ENCODE assay signal across 8 cellular contexts in the genomic region with DNA sequence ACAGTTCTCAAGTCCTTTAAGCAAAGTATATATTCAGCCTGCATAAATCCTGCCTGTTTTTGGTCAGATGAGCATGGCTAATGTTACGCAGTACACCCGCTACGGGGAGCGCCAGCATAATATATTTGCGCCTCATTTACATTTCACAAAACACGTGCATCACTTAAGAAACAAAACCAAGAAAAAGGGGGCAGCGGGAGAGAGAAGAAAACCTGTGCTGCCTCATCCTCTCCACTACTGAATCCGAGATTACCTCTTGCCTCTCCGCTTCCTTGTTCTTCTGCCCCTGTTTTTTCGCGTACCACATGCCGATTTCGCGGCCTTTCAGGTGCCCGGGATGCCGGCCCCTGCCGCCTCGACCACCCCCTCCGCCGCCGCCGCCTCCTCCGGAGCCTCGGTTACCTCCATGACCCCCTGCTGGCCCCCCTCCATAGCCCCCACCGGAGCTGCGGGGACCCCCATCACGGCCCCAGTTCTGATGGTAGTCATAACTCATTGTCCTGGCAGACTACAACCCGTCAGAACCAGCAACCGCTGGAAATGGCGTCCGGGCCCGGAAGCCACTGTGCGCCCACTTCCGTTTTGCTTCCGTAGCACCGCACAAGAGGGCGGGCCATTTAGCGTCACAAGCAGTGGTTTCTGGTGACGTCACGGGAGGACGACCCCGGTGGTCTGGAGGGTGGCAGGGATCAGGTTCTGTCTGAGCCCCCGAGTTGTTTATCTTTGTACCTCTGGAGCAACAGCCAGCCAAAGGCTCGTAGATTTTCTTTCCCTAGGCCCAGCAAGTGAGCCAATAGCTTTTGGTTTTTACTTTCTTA. TPM values are rescaled to one million over a fixed set of nuclear protein-coding genes. Genes with fewer than 3 reads are reported as not detected.
DNase-seq lines count a peak whose midpoint lies in the region; ATAC-seq, FAIRE-seq and TF ChIP-seq lines count a peak whose summit lies in the region.

A gene with protein sequence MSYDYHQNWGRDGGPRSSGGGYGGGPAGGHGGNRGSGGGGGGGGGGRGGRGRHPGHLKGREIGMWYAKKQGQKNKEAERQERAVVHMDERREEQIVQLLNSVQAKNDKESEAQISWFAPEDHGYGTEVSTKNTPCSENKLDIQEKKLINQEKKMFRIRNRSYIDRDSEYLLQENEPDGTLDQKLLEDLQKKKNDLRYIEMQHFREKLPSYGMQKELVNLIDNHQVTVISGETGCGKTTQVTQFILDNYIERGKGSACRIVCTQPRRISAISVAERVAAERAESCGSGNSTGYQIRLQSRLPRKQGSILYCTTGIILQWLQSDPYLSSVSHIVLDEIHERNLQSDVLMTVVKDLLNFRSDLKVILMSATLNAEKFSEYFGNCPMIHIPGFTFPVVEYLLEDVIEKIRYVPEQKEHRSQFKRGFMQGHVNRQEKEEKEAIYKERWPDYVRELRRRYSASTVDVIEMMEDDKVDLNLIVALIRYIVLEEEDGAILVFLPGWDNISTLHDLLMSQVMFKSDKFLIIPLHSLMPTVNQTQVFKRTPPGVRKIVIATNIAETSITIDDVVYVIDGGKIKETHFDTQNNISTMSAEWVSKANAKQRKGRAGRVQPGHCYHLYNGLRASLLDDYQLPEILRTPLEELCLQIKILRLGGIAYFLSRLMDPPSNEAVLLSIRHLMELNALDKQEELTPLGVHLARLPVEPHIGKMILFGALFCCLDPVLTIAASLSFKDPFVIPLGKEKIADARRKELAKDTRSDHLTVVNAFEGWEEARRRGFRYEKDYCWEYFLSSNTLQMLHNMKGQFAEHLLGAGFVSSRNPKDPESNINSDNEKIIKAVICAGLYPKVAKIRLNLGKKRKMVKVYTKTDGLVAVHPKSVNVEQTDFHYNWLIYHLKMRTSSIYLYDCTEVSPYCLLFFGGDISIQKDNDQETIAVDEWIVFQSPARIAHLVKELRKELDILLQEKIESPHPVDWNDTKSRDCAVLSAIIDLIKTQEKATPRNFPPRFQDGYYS (minus strand): TSS at position 567 of the 818 bp plus-strand sequence. CDS start 71 bp downstream, at position 496.

- H3K4me3 Mint-ChIP-seq in immature natural killer cell, result peak within 1 kb of the TSS; percentile 41 to 98 (median 97)

- TF ChIP-seq CTCF in AG04449 (IDR thresholded peaks at IDR 0.05; ENCODE audit: insufficient read depth, low read length, missing control alignments) (no peak), WI38 (IDR thresholded peaks at IDR 0.05; ENCODE audit: low read depth, low read length) (no peak), bronchial epithelial cell (IDR thresholded peaks at IDR 0.05; ENCODE audit: insufficient read depth, low read length, severe bottlenecking) (peak; percentile 3)

- POLR2A ChIA-PET in AG04449 (lab: Yijun Ruan, JAX), result no interaction called here

- H3K27me3 Mint-ChIP-seq in immature natural killer cell (ENCODE audit: low read depth in 3 of 3), result peaks cover 9 to 22% (median 16%) of the 10 kb centered on the region in 3 donors

- no peak for FAIRE-seq in bronchial epithelial cell (lab: Jason Lieb, UNC)

- H3K27ac Mint-ChIP-seq in immature natural killer cell, result peak within 1 kb of the TSS in 5 of 6 donors; percentile 99 to 100 (median 99)

- H3K4me1 Mint-ChIP-seq in immature natural killer cell, result peaks cover 20 to 33% of the 10 kb centered on the region in 2 donors

- CTCF ChIA-PET in AG04449 (lab: Yijun Ruan, JAX), result interaction anchor here (0.9 to 1.4 kb wide), 4 partner anchors 9 to 71 kb away, joined by 3 to 8 read pairs (median 4); no protein-coding TSS in a partner anchor

- H3K36me3 Mint-ChIP-seq in immature natural killer cell, result no peaks in the 10 kb centered on the region

- no peaks in the 10 kb centered on the region for H3K27me3 ChIP-seq in bronchial epithelial cell (ENCODE audit: control insufficient read depth, insufficient read depth, low read length)

- H3K4me3 ChIP-seq in AG04449 (ENCODE audit: low read depth, low read length), result peak within 1 kb of the TSS; percentile 80
- peak within 1 kb of the TSS; percentile 92 for H3K4me3 ChIP-seq in WI38 (ENCODE audit: low read depth, low read length)
- peak within 1 kb of the TSS; percentile 74 for H3K4me3 ChIP-seq in bronchial epithelial cell (ENCODE audit: low read depth, low read length)

- ATAC-seq in GM18907 (IDR thresholded peaks at IDR 0.05; ENCODE audit: unreplicated experiment) (peak; percentile 96), HG03159 (IDR thresholded peaks at IDR 0.05; ENCODE audit: unreplicated experiment) (peak; percentile 95)

- no peaks in the 10 kb centered on the region for H3K36me3 ChIP-seq in bronchial epithelial cell (ENCODE audit: control insufficient read depth, insufficient read depth, low read length)

- DNase-seq in AG04449 (ENCODE audit: low read depth, low spot score), result peak; percentile 51
- peak; percentile 93 for DNase-seq in NCI-H2227 (lab: John Stamatoyannopoulos, UW; ENCODE audit: unreplicated experiment)
- DNase-seq in bronchial epithelial cell (ENCODE audit: low read depth), result peak; percentile 74
- peak; percentile 90 to 93 (median 93) for DNase-seq in immature natural killer cell
- peak; percentile 79 for DNase-seq in smooth muscle cell of the brain vasculature (ENCODE audit: low read depth, low spot score)

- no peaks in the 10 kb centered on the region for H3K9me3 Mint-ChIP-seq in immature natural killer cell

RNA-seq across cellular contexts. Expression of the gene that starts here (rescaled TPM):
- 27.6 and 33.5 TPM in 2 replicates for total RNA-seq in bronchial epithelial cell
- polyA plus RNA-seq in immature natural killer cell, result 10 to 100 TPM in 2 of 3 donors, 1 to 10 TPM in 1; 9.0 to 19.1 (median 15.9) TPM

Comparison
In these comparisons a context has a peak if more than half of its experiments do, and no peak if none do; other contexts are left out.
1. Peak in every context shown above with its lines: DNase-seq, ATAC-seq and H3K4me3 ChIP-seq.